Comparison of ENCODE assay signal across 8 cellular contexts in the genomic region with DNA sequence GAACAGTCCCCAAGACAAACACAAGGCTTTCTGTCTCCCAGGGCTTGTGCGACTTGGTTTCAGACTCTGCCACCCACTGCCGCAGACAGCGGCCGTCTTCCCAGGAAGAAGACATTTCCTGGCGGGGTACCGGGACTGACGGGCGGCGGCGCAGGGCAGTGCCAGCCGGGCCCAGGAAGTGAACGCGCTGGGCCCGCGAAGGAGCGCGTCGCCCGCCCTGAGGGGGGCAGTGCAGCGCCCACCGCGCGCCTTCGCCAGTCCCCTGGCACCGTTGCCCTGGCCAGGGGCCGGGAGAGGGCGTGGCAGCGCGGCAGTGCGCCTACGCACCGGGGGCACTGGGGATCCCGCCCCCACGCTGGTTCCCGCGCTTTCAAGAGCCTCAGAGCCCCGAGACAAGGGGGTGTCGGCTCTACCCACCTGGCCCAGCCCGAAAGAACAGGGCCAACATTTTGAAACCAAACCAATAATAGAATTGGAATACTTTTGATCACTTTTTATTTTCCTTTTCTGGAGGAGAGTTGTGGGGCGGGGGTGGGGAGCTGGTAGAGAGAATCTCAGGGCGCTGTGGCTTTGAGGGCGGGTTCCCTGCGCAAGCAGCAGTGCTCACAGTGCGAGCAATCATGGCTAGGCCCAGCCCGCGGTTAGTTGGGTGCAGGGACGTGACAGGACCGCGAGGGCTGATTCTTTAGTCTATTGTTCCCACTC. TPM values are rescaled to one million over a fixed set of nuclear protein-coding genes. Genes with fewer than 3 reads are reported as not detected.
A peak's percentile ranks its signal among the peaks of the same experiment; 100 is the strongest.
DNase-seq lines count a peak whose midpoint lies in the region; ATAC-seq, FAIRE-seq and TF ChIP-seq lines count a peak whose summit lies in the region.

No MANE protein-coding gene starts in this region.

- intact Hi-C loops in PC-3 (cut with micrococcal nuclease), result loop anchor here (1.0 kb wide), 1 partner anchor 48 kb away; no protein-coding TSS in a partner anchor

- peak overlapping the region; percentile 69 for H3K9ac ChIP-seq in PC-3 (ENCODE audit: low read length)
- H3K9ac ChIP-seq in parathyroid adenoma, result no peak overlapping the region

- peak overlapping the region; percentile 50 for H3K27ac ChIP-seq in PC-3 (ENCODE audit: low read length)
- peak overlapping the region; percentile 76 for H3K27ac ChIP-seq in parathyroid adenoma

- H3K27me3 ChIP-seq in PC-3 (ENCODE audit: low read length) (no peaks in the 10 kb centered on the region), parathyroid adenoma (ENCODE audit: control insufficient read depth, insufficient read depth, low read length) (no peaks in the 10 kb centered on the region)

- H3K4me1 ChIP-seq in PC-3 (ENCODE audit: insufficient read depth, low read length), result peaks cover 30% of the 10 kb centered on the region
- peaks cover 3% of the 10 kb centered on the region for H3K4me1 ChIP-seq in parathyroid adenoma

- H3K36me3 ChIP-seq in PC-3 (ENCODE audit: low read depth, low read length), result no peaks in the 10 kb centered on the region
- H3K36me3 ChIP-seq in parathyroid adenoma (ENCODE audit: control insufficient read depth, insufficient read depth, low read length), result no peaks in the 10 kb centered on the region

- no peaks in the 10 kb centered on the region for H3K9me2 ChIP-seq in PC-3 (replicated peaks; ENCODE audit: low read length)

- ATAC-seq in HG03135 (IDR thresholded peaks at IDR 0.05; ENCODE audit: unreplicated experiment) (peak; percentile 53), PC-3 (peak; percentile 92), HG03045 (IDR thresholded peaks at IDR 0.05; ENCODE audit: unreplicated experiment) (no peak)

- BruUV-seq in PC-3 (replicated peaks; lab: Mats Ljungman, UMichigan), result no TSS peak

- TF ChIP-seq CTCF in GM10266 (IDR thresholded peaks at IDR 0.05; ENCODE audit: control insufficient read depth, insufficient read depth, low read depth, missing control alignments) (peak; percentile 11), PC-3 (conservative IDR thresholded peaks at IDR 0.05; ENCODE audit: low read depth, low read length) (peak; percentile 53), parathyroid adenoma (IDR thresholded peaks at IDR 0.05) (peak; percentile 38)

- FAIRE-seq in frontal cortex (lab: Jason Lieb, UNC), result no peak

- CTCF ChIA-PET in PC-3 (lab: Charles Lee), result interaction anchor here (0.9 kb wide), 1 partner anchor 24 kb away, joined by 3 read pairs; a partner anchor contains a TSS

- H2AFZ ChIP-seq in PC-3 (ENCODE audit: low read length) (peak overlapping the region; percentile 83), parathyroid adenoma (peak overlapping the region; percentile 84)

- no peaks in the 10 kb centered on the region for H3F3A ChIP-seq in PC-3 (ENCODE audit: low read length, unreplicated experiment)

- no peaks in the 10 kb centered on the region for H3K9me3 ChIP-seq in PC-3 (ENCODE audit: low read length)
- no peaks in the 10 kb centered on the region for H3K9me3 ChIP-seq in parathyroid adenoma (ENCODE audit: control insufficient read depth, low read length)

- H3K4me2 ChIP-seq in PC-3 (ENCODE audit: low read length) (peak overlapping the region; percentile 97), parathyroid adenoma (ENCODE audit: low read length) (peak overlapping the region; percentile 68)

- H4K20me1 ChIP-seq in PC-3 (ENCODE audit: low read length), result no peaks in the 10 kb centered on the region

- DNase-seq in GM10266 (ENCODE audit: extremely low spot score) (no peak), PC-3 (peak; percentile 81), frontal cortex (ENCODE audit: low spot score in 2 of 2) (peak; percentile 63 to 65), GDM1 (lab: John Stamatoyannopoulos, UW) (no peak)
- DNase-seq in activated effector memory CD4-positive, alpha-beta T cell treated with anti-CD3 and anti-CD28 coated beads, Interleukin-2, amount 50 U/mL, for 16 hours, result peak; percentile 80

- H3K79me2 ChIP-seq in PC-3 (ENCODE audit: low read length), result no peaks in the 10 kb centered on the region
- no peaks in the 10 kb centered on the region for H3K79me2 ChIP-seq in parathyroid adenoma

- H3K4me3 ChIP-seq in PC-3 (ENCODE audit: low read length) (peak overlapping the region; percentile 73), parathyroid adenoma (ENCODE audit: low read depth, low read length) (peak overlapping the region; percentile 50)

- POLR2A ChIA-PET in PC-3 (lab: Charles Lee; ENCODE audit: unreplicated experiment), result no interaction called here

RNA-seq across cellular contexts. Expression of a gene that starts 23.6 kb away (rescaled TPM):
- total RNA-seq in PC-3 (2014; rRNA removed) (8.5 and 11.6 TPM in 2 replicates), frontal cortex (2.4 TPM)

Comparison
In these comparisons a context has a peak if more than half of its experiments do, and no peak if none do; other contexts are left out.
1. DNase-seq: peak in PC-3 (single experiment), activated effector memory CD4-positive, alpha-beta T cell treated with anti-CD3 and anti-CD28 coated beads, Interleukin-2, amount 50 U/mL, for 16 hours (single experiment) and frontal cortex (2 of 2); none in GM10266 (single experiment) and GDM1 (single experiment).
2. Peak in every context shown above with its lines, with median percentiles within 50 percentile points of each other: CTCF ChIP-seq.